8 cellular contexts compared by ENCODE assay signal in genomic region chr1:59976194-59977074, GRCh38. TPM values are rescaled to one million over a fixed set of nuclear protein-coding genes. Genes with fewer than 3 reads are reported as not detected.
A peak's percentile ranks its signal among the peaks of the same experiment; 100 is the strongest.
DNase-seq lines count a peak whose midpoint lies in the region; ATAC-seq and TF ChIP-seq lines count a peak whose summit lies in the region.

No MANE protein-coding gene starts in this region.

- H3K27me3 Mint-ChIP-seq in brain: peaks cover 9% of the 10 kb centered on the region

- no peaks in the 10 kb centered on the region for H3K36me3 ChIP-seq in spleen

- peak overlapping the region; percentile 18 to 81 (median 35) for H3K27ac Mint-ChIP-seq in brain

- no peaks in the 10 kb centered on the region for H3K36me3 Mint-ChIP-seq in brain

- H3K27me3 ChIP-seq in spleen (replicated peaks in 1 of 7): peaks cover 0 to 29% (median 4%) of the 10 kb centered on the region in 7 donors

- TF ChIP-seq POLR2A in spleen (IDR thresholded peaks at IDR 0.05): no peak

- intact Hi-C loops in spleen (cut with DNase I; ENCODE audit: low total_unique reads): loop anchor here (5.0 to 10.0 kb wide), 3 partner anchors 1068 to 1876 kb away; no protein-coding TSS in a partner anchor

- peaks cover 60% of the 10 kb centered on the region for H3K4me1 Mint-ChIP-seq in brain

- no peaks in the 10 kb centered on the region for H3K9me3 ChIP-seq in spleen

- H3K4me3 ChIP-seq in spleen: peak overlapping the region in 1 of 8 donors; percentile 18

- H3K4me1 ChIP-seq in spleen: peaks cover 0 to 13% (median 10%) of the 10 kb centered on the region in 6 donors

- peak overlapping the region in 4 of 5 experiments; percentile 49 to 67 (median 54) for H3K4me3 Mint-ChIP-seq in brain

- peak; percentile 83 to 93 for TF ChIP-seq CTCF in brain (conservative IDR thresholded peaks at IDR 0.05)
- TF ChIP-seq CTCF in spleen (IDR thresholded peaks at IDR 0.05 in 8 of 11, conservative IDR thresholded peaks at IDR 0.05 in 3 of 11): peak; percentile 57 to 92 (median 82)

- no peak overlapping the region for H3K27ac ChIP-seq in spleen

- DNase-seq in COLO668 (lab: John Stamatoyannopoulos, UW; ENCODE audit: unreplicated experiment) (peak; percentile 57), NCI-H1092 treated with DMSO at 0.1 percent for 48 hours (lab: John Stamatoyannopoulos, UW) (peak; percentile 73), SKM-1 treated with dmso at 0.1 percent for 144 hours (lab: John Stamatoyannopoulos, UW; ENCODE audit: unreplicated experiment) (peak; percentile 22), iPS-NIHi11 (ENCODE audit: low spot score) (peak; percentile 84), spleen (peak; percentile 81)

- peak; percentile 76 for ATAC-seq in GM21576 (IDR thresholded peaks at IDR 0.05; ENCODE audit: unreplicated experiment)
- no peak for ATAC-seq in HG02678 (IDR thresholded peaks at IDR 0.05; ENCODE audit: unreplicated experiment)

- WGBS in spleen, 5 donors: 39 to 43% (median 41%) methylated on average over 19 of the region's 19 CpGs

- H3K9me3 Mint-ChIP-seq in brain: no peaks in the 10 kb centered on the region

RNA-seq across cellular contexts. Expression of gene CYP2J2, which starts 49.9 kb away (rescaled TPM):
- polyA plus RNA-seq in brain (ENCODE audit: insufficient read depth, low read depth, low replicate concordance): 11.3 TPM
- under 1 TPM in 6 of 7 donors, not detected in 1; 0.10 to 0.85 (median 0.46) TPM for total RNA-seq in spleen
- under 1 TPM; 0.26 to 0.35 (median 0.27) TPM for polyA plus RNA-seq in spleen

Comparison
In these comparisons a context has a peak if more than half of its experiments do, and no peak if none do; other contexts are left out.
1. DNase-seq: peak in every context shown above with its lines; median percentile 84 in iPS-NIHi11; 81 in spleen; 73 in NCI-H1092 treated with DMSO at 0.1 percent for 48 hours; 57 in COLO668; 22 in SKM-1 treated with dmso at 0.1 percent for 144 hours.